Comparison of ENCODE assay signal across 12 cellular contexts in genomic region chr19:11598746-11599145, GRCh38. TPM values are rescaled to one million over a fixed set of nuclear protein-coding genes. Genes with fewer than 3 reads are reported as not detected.
DNase-seq lines count a peak whose midpoint lies in the region; ATAC-seq, FAIRE-seq and TF ChIP-seq lines count a peak whose summit lies in the region.
"Had no signal": no experiment of that assay in that cellular context is flagged by ENCODE, and none has a peak within 500 bp of the region (broad histone marks: within the 10 kb centered on the region; RNA-seq: fewer than 3 reads in every experiment).

No MANE protein-coding gene starts in this region.

- DNase-seq in T-helper 1 cell (no peak), osteoblast (ENCODE audit: insufficient read length, low spot score, missing footprints) (no peak), thyroid gland (no peak), AG08396 (ENCODE audit: low spot score) (no peak), pancreas (no peak)
- DNase-seq: 8988T, right cardiac atrium, SW 1271 had no signal

- H3K4me2 ChIP-seq in OCI-LY1 (ENCODE audit: low read length) = peak overlapping the region; percentile 39; the same call in 1 of the 2 replicates
- H3K4me2 ChIP-seq in osteoblast (ENCODE audit: insufficient read depth, low read length) = peak overlapping the region; percentile 87

- H3K27ac ChIP-seq in OCI-LY1 (ENCODE audit: low read depth, low read length, poor library complexity, severe bottlenecking) = no peak overlapping the region
- H3K27ac ChIP-seq in ectodermal cell (ENCODE audit: insufficient read depth, low read depth, low read length, poor library complexity, severe bottlenecking) = no peak overlapping the region
- no peak overlapping the region for H3K27ac ChIP-seq in osteoblast (ENCODE audit: low read depth, low read length)
- H3K27ac ChIP-seq in thyroid gland = no peak overlapping the region
- no peak overlapping the region for H3K27ac ChIP-seq in pancreas

- H3K4me3 ChIP-seq in OCI-LY1 (ENCODE audit: low read depth, low read length, poor library complexity, severe bottlenecking) (no peak overlapping the region), ectodermal cell (ENCODE audit: insufficient read depth, low read depth, low read length) (peak overlapping the region; percentile 74), osteoblast (ENCODE audit: insufficient read depth, low read length) (no peak overlapping the region), thyroid gland (replicated peaks in 1 of 3) (no peak overlapping the region), pancreas (peak overlapping the region in 2 of 4 donors; percentile 72 to 98)

- no peaks in the 10 kb centered on the region for H3K27me3 Mint-ChIP-seq in T-helper 1 cell treated with Interleukin-12 subunit alpha and Interleukin-12 subunit beta and Interleukin-4 antibody, amounts not matched to agents 30 μg/mL and 1 μg/mL, for 36 hours (ENCODE audit: low read depth)

- H3F3A ChIP-seq in OCI-LY1 (ENCODE audit: insufficient read depth, low read length) = no peaks in the 10 kb centered on the region

- H3K9me3 ChIP-seq in OCI-LY1 (ENCODE audit: low read length) = no peaks in the 10 kb centered on the region
- no peaks in the 10 kb centered on the region for H3K9me3 ChIP-seq in ectodermal cell (ENCODE audit: control insufficient read depth, low read length)
- no peaks in the 10 kb centered on the region for H3K9me3 ChIP-seq in osteoblast (ENCODE audit: low read depth, low read length)
- H3K9me3 ChIP-seq in thyroid gland = no peaks in the 10 kb centered on the region
- no peaks in the 10 kb centered on the region for H3K9me3 ChIP-seq in pancreas

- H3K4me1 ChIP-seq in OCI-LY1 (ENCODE audit: insufficient read depth, low read length, severe bottlenecking) = peaks cover 15% of the 10 kb centered on the region
- no peaks in the 10 kb centered on the region for H3K4me1 ChIP-seq in ectodermal cell (ENCODE audit: control insufficient read depth, insufficient read depth, low read length)
- peaks cover 8% of the 10 kb centered on the region for H3K4me1 ChIP-seq in osteoblast (ENCODE audit: insufficient read depth, low read length)
- H3K4me1 ChIP-seq in thyroid gland = peaks cover 13 to 22% of the 10 kb centered on the region in 2 donors
- peaks cover 4 to 14% (median 7%) of the 10 kb centered on the region in 3 donors for H3K4me1 ChIP-seq in pancreas

- peaks cover 8% of the 10 kb centered on the region for H3K4me1 Mint-ChIP-seq in T-helper 1 cell treated with Interleukin-12 subunit alpha and Interleukin-12 subunit beta and Interleukin-4 antibody, amounts not matched to agents 30 μg/mL and 1 μg/mL, for 36 hours (ENCODE audit: low read depth)

- H3K36me3 Mint-ChIP-seq in T-helper 1 cell treated with Interleukin-12 subunit alpha and Interleukin-12 subunit beta and Interleukin-4 antibody, amounts not matched to agents 30 μg/mL and 1 μg/mL, for 36 hours (ENCODE audit: low read depth) = peaks cover 21% of the 10 kb centered on the region

- no peak overlapping the region for H3K9ac ChIP-seq in OCI-LY1 (ENCODE audit: low read length)

- peaks cover 23% of the 10 kb centered on the region for H3K9me3 Mint-ChIP-seq in T-helper 1 cell treated with Interleukin-12 subunit alpha and Interleukin-12 subunit beta and Interleukin-4 antibody, amounts not matched to agents 30 μg/mL and 1 μg/mL, for 36 hours

- WGBS in ectodermal cell, 2 experiments = 94 to 95% methylated on average over 2 of the region's 2 CpGs
- 93 to 97% methylated on average over 2 of the region's 2 CpGs for WGBS in thyroid gland, 2 donors
- 89 to 95% methylated on average over 2 of the region's 2 CpGs for WGBS in pancreas, 2 donors

- H3K79me2 ChIP-seq in OCI-LY1 (ENCODE audit: insufficient read depth, low read length) = 0 out of 2 replicates have a peak, but pooled peaks cover 3% of the 10 kb centered on the region
- peaks cover 60% of the 10 kb centered on the region for H3K79me2 ChIP-seq in osteoblast (ENCODE audit: insufficient read depth, low read length)

- no peak for ATAC-seq in pancreas
- ATAC-seq: right cardiac atrium had no signal

- FAIRE-seq in pancreas (lab: Jason Lieb, UNC) = no peak
- FAIRE-seq: HTR-8/SVneo had no signal

- H2AFZ ChIP-seq in OCI-LY1 (ENCODE audit: low read length) (no peak overlapping the region), osteoblast (ENCODE audit: low read length) (no peak overlapping the region)

- TF ChIP-seq CTCF in OCI-LY1 (IDR thresholded peaks at IDR 0.05; ENCODE audit: low read length) = no peak
- TF ChIP-seq CTCF in osteoblast (IDR thresholded peaks at IDR 0.05; ENCODE audit: extremely low read depth, low read depth, low read length) = no peak
- TF ChIP-seq CTCF in thyroid gland (IDR thresholded peaks at IDR 0.05) = no peak
- TF ChIP-seq CTCF in pancreas (IDR thresholded peaks at IDR 0.05) = no peak

- H3K4me3 Mint-ChIP-seq in T-helper 1 cell treated with Interleukin-12 subunit alpha and Interleukin-12 subunit beta and Interleukin-4 antibody, amounts not matched to agents 30 μg/mL and 1 μg/mL, for 36 hours = peak overlapping the region; percentile 68

- H3K9me2 ChIP-seq in OCI-LY1 (ENCODE audit: low read depth, low read length) = no peaks in the 10 kb centered on the region

- H3K27ac Mint-ChIP-seq in T-helper 1 cell treated with Interleukin-12 subunit alpha and Interleukin-12 subunit beta and Interleukin-4 antibody, amounts not matched to agents 30 μg/mL and 1 μg/mL, for 36 hours = no peak overlapping the region

- H3K27me3 ChIP-seq in OCI-LY1 (ENCODE audit: insufficient read depth, low read length) (no peaks in the 10 kb centered on the region), ectodermal cell (ENCODE audit: control insufficient read depth, insufficient read depth, low read length, poor library complexity, severe bottlenecking) (no peaks in the 10 kb centered on the region), osteoblast (ENCODE audit: insufficient read depth, low read length) (no peaks in the 10 kb centered on the region), thyroid gland (no peaks in the 10 kb centered on the region), pancreas (no peaks in the 10 kb centered on the region)

- no peak for TF ChIP-seq POLR2A in thyroid gland (IDR thresholded peaks at IDR 0.05)

- intact Hi-C loops in thyroid gland (cut with DNase I) (no loop called here), pancreas (cut with DNase I) (no loop called here)

- 0 out of 2 replicates have a peak, but pooled peaks cover 8% of the 10 kb centered on the region for H3K36me3 ChIP-seq in OCI-LY1 (ENCODE audit: insufficient read depth, low read length)
- peaks cover 14% of the 10 kb centered on the region for H3K36me3 ChIP-seq in ectodermal cell (ENCODE audit: control insufficient read depth, insufficient read depth, low read length)
- peaks cover 15% of the 10 kb centered on the region for H3K36me3 ChIP-seq in osteoblast (ENCODE audit: insufficient read depth, low read length)
- H3K36me3 ChIP-seq in thyroid gland = no peaks in the 10 kb centered on the region
- H3K36me3 ChIP-seq in pancreas = no peaks in the 10 kb centered on the region

- H4K20me1 ChIP-seq in OCI-LY1 (ENCODE audit: insufficient read depth, low read length) (no peaks in the 10 kb centered on the region), osteoblast (ENCODE audit: insufficient read depth, low read length) (peaks cover 25% of the 10 kb centered on the region)

RNA-seq across cellular contexts. Expression of gene ZNF627, which starts 1.5 kb away (rescaled TPM):
- 25.0 TPM for polyA plus RNA-seq in ectodermal cell (2013, experiment 1 of 4)
- 26.9 TPM for polyA plus RNA-seq in ectodermal cell (2013, experiment 2 of 4)
- polyA plus RNA-seq in ectodermal cell (2013, experiment 3 of 4) = 22.4 TPM
- polyA plus RNA-seq in ectodermal cell (2013, experiment 4 of 4) = 25.0 TPM
- total RNA-seq in osteoblast (18.9 and 20.3 TPM in 2 replicates), thyroid gland (10 to 100 TPM; 14.5 to 24.3 (median 21.7) TPM), pancreas (1 to 10 TPM; 4.4 to 8.5 (median 6.0) TPM)
- polyA plus RNA-seq in pancreas = 1 to 10 TPM; 4.6 to 6.4 TPM

RNA-seq across cellular contexts. Expression of gene ACP5, which starts 21.3 kb away (rescaled TPM):
- 1.2 TPM for polyA plus RNA-seq in ectodermal cell (2013, experiment 1 of 4)
- polyA plus RNA-seq in ectodermal cell (2013, experiment 2 of 4) = 0.55 TPM
- polyA plus RNA-seq in ectodermal cell (2013, experiment 3 of 4) = 0.75 TPM
- polyA plus RNA-seq in ectodermal cell (2013, experiment 4 of 4) = 0.45 TPM
- total RNA-seq in osteoblast (0.59 and 2.5 TPM in 2 replicates), thyroid gland (1 to 10 TPM; 4.9 to 8.4 (median 6.2) TPM), pancreas (10 to 100 TPM in 2 of 6 donors, 1 to 10 TPM in 4; 3.5 to 21.8 (median 7.0) TPM)
- 10 to 100 TPM in 1 of 2 donors, 1 to 10 TPM in 1; 7.7 to 11.4 TPM for polyA plus RNA-seq in pancreas

RNA-seq across cellular contexts. Expression of gene ELOF1, which starts 39.7 kb away (rescaled TPM):
- polyA plus RNA-seq in ectodermal cell (2013, experiment 1 of 4) = 56.5 TPM
- 59.9 TPM for polyA plus RNA-seq in ectodermal cell (2013, experiment 2 of 4)
- polyA plus RNA-seq in ectodermal cell (2013, experiment 3 of 4) = 46.9 TPM
- polyA plus RNA-seq in ectodermal cell (2013, experiment 4 of 4) = 55.0 TPM
- total RNA-seq in osteoblast (31.2 and 42.0 TPM in 2 replicates), thyroid gland (10 to 100 TPM; 18.7 to 57.0 (median 30.9) TPM), pancreas (10 to 100 TPM; 25.0 to 38.9 (median 32.4) TPM)
- polyA plus RNA-seq in pancreas = 10 to 100 TPM; 52.0 to 63.4 TPM
